ENCODE assay signal across 9 cellular contexts in the genomic region with DNA sequence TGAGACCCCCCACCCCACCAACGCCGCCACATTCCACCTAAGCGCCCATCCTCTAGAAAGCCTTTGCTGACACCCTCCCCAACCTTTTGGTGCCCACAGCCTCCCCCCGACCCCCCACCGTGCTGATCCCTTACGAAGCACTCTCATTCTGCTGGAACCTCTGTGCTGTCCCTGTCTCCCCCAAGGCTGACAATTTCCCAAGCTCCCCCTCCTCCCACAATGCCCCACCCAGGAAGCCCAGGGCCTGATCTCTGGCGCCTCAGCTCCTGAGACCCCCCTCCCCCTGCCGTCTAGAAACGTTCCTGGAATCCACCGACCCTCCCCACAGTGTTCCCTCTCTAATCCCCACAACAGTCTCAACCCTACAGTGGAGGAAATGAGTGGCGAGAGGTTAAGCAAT. TPM values are rescaled to one million over a fixed set of nuclear protein-coding genes. Genes with fewer than 3 reads are reported as not detected.
DNase-seq lines count a peak whose midpoint lies in the region; ATAC-seq and TF ChIP-seq lines count a peak whose summit lies in the region.
"Had no signal": no experiment of that assay in that cellular context is flagged by ENCODE, and none has a peak within 500 bp of the region (broad histone marks: within the 10 kb centered on the region; RNA-seq: fewer than 3 reads in every experiment).

No MANE protein-coding gene starts in this region.

- H3K27ac ChIP-seq in ascending aorta (peak overlapping the region; percentile 59 to 72), testis (peak overlapping the region in 1 of 2 donors; percentile 45)

- peaks cover 15% of the 10 kb centered on the region for H3K9me3 Mint-ChIP-seq in activated T-cell treated with anti-CD3 and anti-CD28 coated beads, Interleukin-2, amount 50 U/mL, for 24 hours
- H3K9me3 Mint-ChIP-seq in memory B cell = peaks cover 14% of the 10 kb centered on the region

- TF ChIP-seq CTCF in ascending aorta (IDR thresholded peaks at IDR 0.05) (no peak), testis (IDR thresholded peaks at IDR 0.05) (no peak)

- H3K9me3 ChIP-seq in ascending aorta (peaks cover 7 to 13% of the 10 kb centered on the region in 2 donors), testis (no peaks in the 10 kb centered on the region)

- no peaks in the 10 kb centered on the region for H3K27me3 Mint-ChIP-seq in activated T-cell treated with anti-CD3 and anti-CD28 coated beads, Interleukin-2, amount 50 U/mL, for 24 hours
- H3K27me3 Mint-ChIP-seq in memory B cell = no peaks in the 10 kb centered on the region

- H3K4me3 Mint-ChIP-seq in activated T-cell treated with anti-CD3 and anti-CD28 coated beads, Interleukin-2, amount 50 U/mL, for 24 hours = peak overlapping the region; percentile 63
- H3K4me3 Mint-ChIP-seq in memory B cell = peak overlapping the region; percentile 95

- DNase-seq in activated T-cell treated with anti-CD3 and anti-CD28 coated beads, Interleukin-2, amount 50 U/mL, for 24 hours = no peak
- DNase-seq in activated T-cell treated with anti-CD3 and anti-CD28 coated beads for 4 hours (no peak), ascending aorta (ENCODE audit: low spot score in 2 of 2) (no peak), memory B cell (ENCODE audit: low spot score in 2 of 2) (peak in 1 of 2 donors; percentile 8), testis (no peak), NCI-H774 (lab: John Stamatoyannopoulos, UW) (no peak), D341Med (ENCODE audit: low spot score) (no peak), NCI-H446 treated with DMSO at 0.1 percent for 48 hours (lab: John Stamatoyannopoulos, UW) (no peak)

- peaks cover 11% of the 10 kb centered on the region for H3K4me1 Mint-ChIP-seq in activated T-cell treated with anti-CD3 and anti-CD28 coated beads, Interleukin-2, amount 50 U/mL, for 24 hours (ENCODE audit: low read depth)
- peaks cover 8% of the 10 kb centered on the region for H3K4me1 Mint-ChIP-seq in memory B cell

- H3K36me3 Mint-ChIP-seq in activated T-cell treated with anti-CD3 and anti-CD28 coated beads, Interleukin-2, amount 50 U/mL, for 24 hours (ENCODE audit: low read depth) = no peaks in the 10 kb centered on the region
- peaks cover 9% of the 10 kb centered on the region for H3K36me3 Mint-ChIP-seq in memory B cell

- H3K4me1 ChIP-seq in ascending aorta (peaks cover 11 to 12% of the 10 kb centered on the region in 2 donors), testis (peaks cover 7% of the 10 kb centered on the region)

- H3K27me3 ChIP-seq in ascending aorta = no peaks in the 10 kb centered on the region
- H3K27me3 ChIP-seq in testis = no peaks in the 10 kb centered on the region

- H3K4me3 ChIP-seq in ascending aorta (peak overlapping the region; percentile 48 to 70), testis (peak overlapping the region; percentile 57 to 64)

- TF ChIP-seq POLR2A in testis (IDR thresholded peaks at IDR 0.05) = no peak

- WGBS in testis, 2 donors = 20 to 29% methylated on average over 11 of the region's 11 CpGs

- ATAC-seq in memory B cell (ENCODE audit: low read depth) = no peak

- intact Hi-C loops in ascending aorta (cut with DNase I) = loop anchor here (5.0 to 10.0 kb wide), 2 partner anchors 130 to 143 kb away; partner anchors contain the start of genes CCDC12, NBEAL2 and TMIE
- intact Hi-C loops in testis (cut with DNase I; ENCODE audit: low total_unique reads) = no loop called here

- H3K27ac Mint-ChIP-seq in activated T-cell treated with anti-CD3 and anti-CD28 coated beads, Interleukin-2, amount 50 U/mL, for 24 hours = peak overlapping the region; percentile 80
- H3K27ac Mint-ChIP-seq in memory B cell = peak overlapping the region; percentile 82

- H3K36me3 ChIP-seq in ascending aorta (no peaks in the 10 kb centered on the region), testis (ENCODE audit: low read depth, missing control alignments) (no peaks in the 10 kb centered on the region)

RNA-seq across cellular contexts. Expression of gene MYL3, which starts 18.4 kb away (rescaled TPM):
- 3.6 TPM for total RNA-seq in ascending aorta
- 1 to 10 TPM; 1.2 to 3.0 TPM for total RNA-seq in testis
- 14.5 TPM for polyA plus RNA-seq in testis (ENCODE audit: insufficient read depth, low read depth, low replicate concordance)
- total RNA-seq: pulmonary artery endothelial cell had no signal

RNA-seq across cellular contexts. Expression of gene PTH1R, which starts 32.7 kb away (rescaled TPM):
- total RNA-seq in ascending aorta (10.3 TPM), testis (10 to 100 TPM in 1 of 2 donors, 1 to 10 TPM in 1; 8.4 to 11.3 TPM)
- polyA plus RNA-seq in testis (ENCODE audit: insufficient read depth, low read depth, low replicate concordance) = 10.2 TPM
